Comparison of ENCODE assay signal across 8 cellular contexts in genomic region chr10:79178614-79179403, GRCh38.
DNase-seq lines count a peak whose midpoint lies in the region; ATAC-seq and TF ChIP-seq lines count a peak whose summit lies in the region.

No MANE protein-coding gene starts in this region.

- no peak overlapping the region for H3K4me3 Mint-ChIP-seq in activated T-helper 2 cell treated with anti-CD3 and anti-CD28 coated beads, Interferon-gamma antibody, Interleukin-2, Interleukin-4, amounts not matched to agents 10 μg/mL and 5 μg/mL and 100 μg/mL, durations not matched to agents 14 hours and 24 hours and 36 hours (ENCODE audit: low read depth)

- H3K4me1 Mint-ChIP-seq in activated T-helper 2 cell treated with anti-CD3 and anti-CD28 coated beads, Interferon-gamma antibody, Interleukin-2, Interleukin-4, amounts not matched to agents 10 μg/mL and 5 μg/mL and 100 μg/mL, durations not matched to agents 14 hours and 24 hours and 36 hours (ENCODE audit: low read depth), result peaks cover 3% of the 10 kb centered on the region

- DNase-seq in GM06990 (ENCODE audit: extremely low read depth, insufficient read length) (peak; percentile 29), NCI-H82 treated with DMSO at 0.1 percent for 48 hours (lab: John Stamatoyannopoulos, UW; ENCODE audit: unreplicated experiment) (peak; percentile 50), fibroblast of the conjunctiva (ENCODE audit: low read depth) (peak; percentile 47), retina (peak; percentile 72), cerebellar cortex (ENCODE audit: low spot score) (no peak), left lobe of liver (ENCODE audit: low spot score) (no peak)
- DNase-seq in activated T-helper 2 cell treated with anti-CD3 and anti-CD28 coated beads, Interferon-gamma antibody, Interleukin-2, Interleukin-4, amounts not matched to agents 10 μg/mL and 5 μg/mL and 100 μg/mL, durations not matched to agents 14 hours and 24 hours and 36 hours (ENCODE audit: low spot score), result no peak

- H3K4me3 ChIP-seq in GM06990 (replicated peaks; ENCODE audit: low read depth, low read length), result no peak overlapping the region

- H3K27me3 Mint-ChIP-seq in activated T-helper 2 cell treated with anti-CD3 and anti-CD28 coated beads, Interferon-gamma antibody, Interleukin-2, Interleukin-4, amounts not matched to agents 10 μg/mL and 5 μg/mL and 100 μg/mL, durations not matched to agents 14 hours and 24 hours and 36 hours (ENCODE audit: low read depth), result no peaks in the 10 kb centered on the region

- TF ChIP-seq CTCF in GM06990 (IDR thresholded peaks at IDR 0.05; ENCODE audit: insufficient read depth, low read length, poor library complexity, severe bottlenecking), result no peak

- H3K27me3 ChIP-seq in GM06990 (replicated peaks; ENCODE audit: control insufficient read depth, insufficient read depth, low read length), result no peaks in the 10 kb centered on the region

- intact Hi-C loops in activated T-helper 2 cell treated with anti-CD3 and anti-CD28 coated beads, Interferon-gamma antibody, Interleukin-2, Interleukin-4, amounts not matched to agents 10 μg/mL and 5 μg/mL and 100 μg/mL, durations not matched to agents 14 hours and 24 hours and 36 hours (cut with micrococcal nuclease), result no loop called here

- no peaks in the 10 kb centered on the region for H3K9me3 Mint-ChIP-seq in activated T-helper 2 cell treated with anti-CD3 and anti-CD28 coated beads, Interferon-gamma antibody, Interleukin-2, Interleukin-4, amounts not matched to agents 10 μg/mL and 5 μg/mL and 100 μg/mL, durations not matched to agents 14 hours and 24 hours and 36 hours

- no peak for ATAC-seq in HG02973 (IDR thresholded peaks at IDR 0.05; ENCODE audit: unreplicated experiment)
- no peak for ATAC-seq in left lobe of liver

- H3K36me3 Mint-ChIP-seq in activated T-helper 2 cell treated with anti-CD3 and anti-CD28 coated beads, Interferon-gamma antibody, Interleukin-2, Interleukin-4, amounts not matched to agents 10 μg/mL and 5 μg/mL and 100 μg/mL, durations not matched to agents 14 hours and 24 hours and 36 hours (ENCODE audit: low read depth), result no peaks in the 10 kb centered on the region

- no peaks in the 10 kb centered on the region for H3K36me3 ChIP-seq in GM06990 (ENCODE audit: control insufficient read depth, insufficient read depth, low read length)

- no peak overlapping the region for H3K27ac Mint-ChIP-seq in activated T-helper 2 cell treated with anti-CD3 and anti-CD28 coated beads, Interferon-gamma antibody, Interleukin-2, Interleukin-4, amounts not matched to agents 10 μg/mL and 5 μg/mL and 100 μg/mL, durations not matched to agents 14 hours and 24 hours and 36 hours

Comparison
In these comparisons a context has a peak if more than half of its experiments do, and no peak if none do; other contexts are left out.
1. DNase-seq: peak in GM06990 (single experiment), NCI-H82 treated with DMSO at 0.1 percent for 48 hours (single experiment), fibroblast of the conjunctiva (single experiment) and retina (single experiment); none in cerebellar cortex (single experiment), activated T-helper 2 cell treated with anti-CD3 and anti-CD28 coated beads, Interferon-gamma antibody, Interleukin-2, Interleukin-4, amounts not matched to agents 10 μg/mL and 5 μg/mL and 100 μg/mL, durations not matched to agents 14 hours and 24 hours and 36 hours (single experiment) and left lobe of liver (single experiment).